Comparison of ENCODE assay signal across 19 cellular contexts in the genomic region with DNA sequence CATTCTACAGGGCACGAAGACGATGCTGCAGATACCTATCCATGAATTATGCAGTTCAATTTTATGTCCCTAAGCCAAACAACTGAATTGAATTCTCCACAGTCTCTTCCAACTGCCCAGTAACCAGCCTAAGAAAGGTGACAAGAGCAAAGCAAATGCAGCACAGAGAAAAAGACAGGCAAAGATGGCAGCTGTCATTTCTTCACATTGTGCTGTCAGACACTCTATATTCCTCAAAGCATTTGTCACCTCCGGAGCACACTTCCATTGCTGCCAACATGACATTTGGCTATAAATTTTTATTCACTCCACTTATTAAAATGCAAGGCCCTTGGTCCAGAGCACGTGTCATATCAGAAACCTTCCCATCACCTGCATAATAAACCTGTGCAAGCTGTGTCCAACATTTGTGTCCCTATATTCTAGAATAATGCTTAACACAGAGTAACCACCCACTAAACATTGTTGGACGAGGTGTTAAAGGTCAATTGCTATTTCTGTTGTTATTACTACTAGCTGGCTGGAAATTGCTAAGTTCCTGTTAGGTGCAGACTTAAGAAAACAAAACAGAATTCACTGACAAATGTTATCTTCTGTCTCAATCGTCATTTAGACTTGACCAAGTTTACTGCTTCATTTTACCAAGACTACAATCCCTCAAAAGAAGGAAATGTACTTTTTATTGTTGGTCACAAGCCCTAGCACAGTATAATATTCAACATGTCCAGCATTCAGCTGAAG.
DNase-seq lines count a peak whose midpoint lies in the region; ATAC-seq, FAIRE-seq and TF ChIP-seq lines count a peak whose summit lies in the region.
"Had no signal": no experiment of that assay in that cellular context is flagged by ENCODE, and none has a peak within 500 bp of the region (broad histone marks: within the 10 kb centered on the region; RNA-seq: fewer than 3 reads in every experiment).

No MANE protein-coding gene starts in this region.

- 43% methylated on average over 6 of the region's 6 CpGs for WGBS in right cardiac atrium
- WGBS in pancreas, 2 donors = 49% methylated on average over 6 of the region's 6 CpGs

- H3K27me3 ChIP-seq in cardiac muscle cell (no peaks in the 10 kb centered on the region), right cardiac atrium (ENCODE audit: control insufficient read depth, insufficient read depth) (no peaks in the 10 kb centered on the region), pancreas (no peaks in the 10 kb centered on the region)

- DNase-seq in cardiac muscle cell (ENCODE audit: low read depth in 1 of 2, low spot score in 1 of 2) = no peak
- no peak for DNase-seq in cardiac septum (ENCODE audit: low spot score)
- no peak for DNase-seq in right cardiac atrium
- no peak for DNase-seq in pancreas
- DNase-seq in dedifferentiated amniotic fluid mesenchymal stem cell (ENCODE audit: extremely low spot score) = no peak
- no peak for DNase-seq in stimulated activated CD4-positive, alpha-beta T cell treated with anti-CD3 and anti-CD28 coated beads, Interleukin-4, amount 100 ng/mL, for 24 hours
- DNase-seq in MV-4-11 (lab: John Stamatoyannopoulos, UW) = no peak
- no peak for DNase-seq in NCI-H2107 treated with DMSO at 0.1 percent for 48 hours (lab: John Stamatoyannopoulos, UW; ENCODE audit: unreplicated experiment)
- DNase-seq: activated CD4-positive, alpha-beta T cell treated with anti-CD3 and anti-CD28 coated beads, Interleukin-2, amount 10 ng/mL, durations not matched to agents 7 days and 5 days; Karpas-422; NCI-H1417 treated with DMSO at 0.1 percent for 48 hours; NCI-H524 treated with DMSO at 0.1 percent for 48 hours; OCI-M1; stimulated activated CD4-positive, alpha-beta T cell treated with anti-CD3 and anti-CD28 coated beads, Interleukin-1b, Interleukin-23, amount 100 ng/mL, for 48 hours; T1000 had no signal

- no peaks in the 10 kb centered on the region for H3K36me3 ChIP-seq in cardiac muscle cell
- H3K36me3 ChIP-seq in pancreas = no peaks in the 10 kb centered on the region
- H3K36me3 ChIP-seq: thoracic aorta had no signal

- intact Hi-C loops in cardiac septum (cut with DNase I) (loop anchor here (1.0 to 5.0 kb wide), 2 partner anchors 13 to 53 kb away; no protein-coding TSS in a partner anchor), right cardiac atrium (cut with DNase I) (no loop called here), pancreas (cut with DNase I) (no loop called here)

- H3K9me3 ChIP-seq in cardiac muscle cell (ENCODE audit: low read depth) (no peaks in the 10 kb centered on the region), right cardiac atrium (ENCODE audit: control insufficient read depth, low read length) (no peaks in the 10 kb centered on the region), pancreas (no peaks in the 10 kb centered on the region)
- H3K9me3 ChIP-seq: thoracic aorta had no signal

- H3K4me3 ChIP-seq in cardiac muscle cell (no peak overlapping the region), right cardiac atrium (ENCODE audit: low read length) (no peak overlapping the region), pancreas (no peak overlapping the region)
- H3K4me3 ChIP-seq: thoracic aorta had no signal

- peak in 1 of 2 donors; percentile 75 for ATAC-seq in right cardiac atrium
- ATAC-seq in pancreas = no peak
- ATAC-seq: activated naive CD4-positive, alpha-beta T cell treated with anti-CD3 and anti-CD28 coated beads, Interleukin-2, amount 50 U/mL, for 72 hours had no signal

- peak overlapping the region; percentile 32 for H3K27ac ChIP-seq in cardiac muscle cell
- H3K27ac ChIP-seq in right cardiac atrium (ENCODE audit: low read length) = peak overlapping the region; percentile 74
- H3K27ac ChIP-seq in pancreas = peak overlapping the region in 3 of 4 donors; percentile 17 to 60 (median 56)

- FAIRE-seq in pancreas (lab: Jason Lieb, UNC) = peak; percentile 32
- FAIRE-seq: A204.1, bronchial epithelial cell had no signal

- H3K4me1 ChIP-seq in cardiac muscle cell (ENCODE audit: low read depth) = peaks cover 30% of the 10 kb centered on the region
- H3K4me1 ChIP-seq in right cardiac atrium (ENCODE audit: control insufficient read depth, insufficient read depth, low read length) = peaks cover 14% of the 10 kb centered on the region
- H3K4me1 ChIP-seq in pancreas = peaks cover 31 to 59% (median 43%) of the 10 kb centered on the region in 3 donors

- no peak for TF ChIP-seq CTCF in cardiac muscle cell (IDR thresholded peaks at IDR 0.05; ENCODE audit: low read depth, low read length)
- no peak for TF ChIP-seq CTCF in pancreas (IDR thresholded peaks at IDR 0.05)
